In genomic region chr1:931380-932177, GRCh38 we compare ENCODE assay signal across 28 cellular contexts. TPM values are rescaled to one million over a fixed set of nuclear protein-coding genes. Genes with fewer than 3 reads are reported as not detected.
A peak's percentile ranks its signal among the peaks of the same experiment; 100 is the strongest.
DNase-seq lines count a peak whose midpoint lies in the region; ATAC-seq and TF ChIP-seq lines count a peak whose summit lies in the region.
"Had no signal": no experiment of that assay in that cellular context is flagged by ENCODE, and none has a peak within 500 bp of the region (broad histone marks: within the 10 kb centered on the region; RNA-seq: fewer than 3 reads in every experiment).

No MANE protein-coding gene starts in this region.

- no peak overlapping the region for H3K4me3 Mint-ChIP-seq in activated naive CD8-positive, alpha-beta T cell treated with anti-CD3 and anti-CD28 coated beads for 36 hours
- H3K4me3 Mint-ChIP-seq in activated naive CD8-positive, alpha-beta T cell treated with anti-CD3 and anti-CD28 coated beads, Interleukin-2, amount 50 U/mL, for 24 hours, result no peak overlapping the region
- H3K4me3 Mint-ChIP-seq: CD4-positive, alpha-beta memory T cell; HFFc6; IgD-negative memory B cell; natural killer cell; T-helper 1 cell treated with Interleukin-12 subunit alpha and Interleukin-12 subunit beta and Interleukin-4 antibody, amounts not matched to agents 30 μg/mL and 1 μg/mL, for 36 hours had no signal

- peaks cover 48% of the 10 kb centered on the region for H3K27me3 Mint-ChIP-seq in activated naive CD8-positive, alpha-beta T cell treated with anti-CD3 and anti-CD28 coated beads for 36 hours
- H3K27me3 Mint-ChIP-seq in activated naive CD8-positive, alpha-beta T cell treated with anti-CD3 and anti-CD28 coated beads, Interleukin-2, amount 50 U/mL, for 24 hours, result peaks cover 32% of the 10 kb centered on the region

- no peaks in the 10 kb centered on the region for H3K9me3 Mint-ChIP-seq in activated naive CD8-positive, alpha-beta T cell treated with anti-CD3 and anti-CD28 coated beads for 36 hours
- H3K9me3 Mint-ChIP-seq in activated naive CD8-positive, alpha-beta T cell treated with anti-CD3 and anti-CD28 coated beads, Interleukin-2, amount 50 U/mL, for 24 hours, result no peaks in the 10 kb centered on the region
- H3K9me3 Mint-ChIP-seq: activated naive CD4-positive, alpha-beta T cell treated with anti-CD3 and anti-CD28 coated beads, Interleukin-2, amount 50 U/mL, for 72 hours; CD4-positive, alpha-beta memory T cell; HFFc6; IgD-negative memory B cell; natural killer cell; T-helper 1 cell treated with Interleukin-12 subunit alpha and Interleukin-12 subunit beta and Interleukin-4 antibody, amounts not matched to agents 30 μg/mL and 1 μg/mL, for 36 hours had no signal

- peaks cover 3% of the 10 kb centered on the region for H3K4me1 Mint-ChIP-seq in activated naive CD8-positive, alpha-beta T cell treated with anti-CD3 and anti-CD28 coated beads for 36 hours
- H3K4me1 Mint-ChIP-seq in activated naive CD8-positive, alpha-beta T cell treated with anti-CD3 and anti-CD28 coated beads, Interleukin-2, amount 50 U/mL, for 24 hours, result peaks cover 2% of the 10 kb centered on the region

- H3K36me3 Mint-ChIP-seq in activated naive CD8-positive, alpha-beta T cell treated with anti-CD3 and anti-CD28 coated beads for 36 hours, result no peaks in the 10 kb centered on the region
- H3K36me3 Mint-ChIP-seq in activated naive CD8-positive, alpha-beta T cell treated with anti-CD3 and anti-CD28 coated beads, Interleukin-2, amount 50 U/mL, for 24 hours (ENCODE audit: low read depth), result no peaks in the 10 kb centered on the region
- H3K36me3 Mint-ChIP-seq: activated naive CD4-positive, alpha-beta T cell treated with anti-CD3 and anti-CD28 coated beads, Interleukin-2, amount 50 U/mL, for 72 hours; CD4-positive, alpha-beta memory T cell; IgD-negative memory B cell; natural killer cell had no signal

- no peak overlapping the region for H3K27ac ChIP-seq in substantia nigra (ENCODE audit: low read depth, low read length, poor library complexity, severe bottlenecking)
- H3K27ac ChIP-seq: ascending aorta, esophagus muscularis mucosa, left ventricle myocardium inferior, pancreas, thyroid gland had no signal

- H3K27ac Mint-ChIP-seq in activated naive CD8-positive, alpha-beta T cell treated with anti-CD3 and anti-CD28 coated beads for 36 hours, result peak overlapping the region; percentile 8
- H3K27ac Mint-ChIP-seq in activated naive CD8-positive, alpha-beta T cell treated with anti-CD3 and anti-CD28 coated beads, Interleukin-2, amount 50 U/mL, for 24 hours, result no peak overlapping the region
- H3K27ac Mint-ChIP-seq: activated naive CD4-positive, alpha-beta T cell treated with anti-CD3 and anti-CD28 coated beads, Interleukin-2, amount 50 U/mL, for 72 hours; CD4-positive, alpha-beta memory T cell; HFFc6; natural killer cell; T-helper 1 cell treated with Interleukin-12 subunit alpha and Interleukin-12 subunit beta and Interleukin-4 antibody, amounts not matched to agents 30 μg/mL and 1 μg/mL, for 36 hours had no signal

- peak; percentile 5 for TF ChIP-seq CTCF in cardiac fibroblast (IDR thresholded peaks at IDR 0.05; ENCODE audit: low read depth, low read length)

- no peak for DNase-seq in activated naive CD8-positive, alpha-beta T cell treated with anti-CD3 and anti-CD28 coated beads for 36 hours
- no peak for DNase-seq in activated naive CD8-positive, alpha-beta T cell treated with anti-CD3 and anti-CD28 coated beads, Interleukin-2, amount 50 U/mL, for 24 hours
- DNase-seq in NCI-H69 (lab: John Stamatoyannopoulos, UW), result peak; percentile 53
- DNase-seq in cardiac fibroblast (ENCODE audit: low read depth in 2 of 2), result no peak
- DNase-seq in retina, result peak; percentile 49
- DNase-seq in NCI-H146 (lab: John Stamatoyannopoulos, UW), result no peak
- no peak for DNase-seq in substantia nigra (lab: John Stamatoyannopoulos, UW)
- no peak for DNase-seq in GM19238 (ENCODE audit: insufficient read length, low spot score)
- DNase-seq: activated CD4-positive, alpha-beta T cell treated with anti-CD3 and anti-CD28 coated beads, Interleukin-2, amount 50 U/mL, for 1 hour; CD4-positive, alpha-beta memory T cell; HFFc6; hypothalamus; left ventricle myocardium inferior; midbrain; natural killer cell; NCI-H510A; pancreas; right cardiac atrium; stimulated activated CD4-positive, alpha-beta T cell treated with anti-CD3 and anti-CD28 coated beads, Interleukin-4, amount 100 ng/mL, for 1 hour; stimulated activated naive CD4-positive, alpha-beta T cell; thyroid gland had no signal

- ATAC-seq in activated naive CD8-positive, alpha-beta T cell treated with anti-CD3 and anti-CD28 coated beads, Interleukin-2, amount 50 U/mL, for 24 hours, result no peak
- ATAC-seq: activated naive CD4-positive, alpha-beta T cell treated with anti-CD3 and anti-CD28 coated beads, Interleukin-2, amount 50 U/mL, for 72 hours; natural killer cell; pancreas; right cardiac atrium had no signal

- no peak overlapping the region for H3K4me3 ChIP-seq in cardiac fibroblast (replicated peaks in 1 of 2; ENCODE audit: low read depth in 2 of 2, low read length in 2 of 2)
- H3K4me3 ChIP-seq: ascending aorta, esophagus muscularis mucosa, left ventricle myocardium inferior, pancreas, thyroid gland had no signal

RNA-seq across cellular contexts. Expression of gene SAMD11, which starts 7.9 kb away (rescaled TPM):
- total RNA-seq in activated naive CD8-positive, alpha-beta T cell treated with anti-CD3 and anti-CD28 coated beads for 36 hours, result not detected
- total RNA-seq: activated naive CD4-positive, alpha-beta T cell treated with anti-CD3 and anti-CD28 coated beads, Interleukin-2, amount 50 U/mL, for 72 hours; CD4-positive, alpha-beta memory T cell; MCF 10A; natural killer cell had no signal

RNA-seq across cellular contexts. Expression of gene NOC2L, which starts 27.5 kb away (rescaled TPM):
- 100 to 1,000 TPM; 176 to 185 TPM for total RNA-seq in activated naive CD8-positive, alpha-beta T cell treated with anti-CD3 and anti-CD28 coated beads for 36 hours

RNA-seq across cellular contexts. Expression of gene KLHL17, which starts 28.8 kb away (rescaled TPM):
- total RNA-seq in activated naive CD8-positive, alpha-beta T cell treated with anti-CD3 and anti-CD28 coated beads for 36 hours, result 10 to 100 TPM; 19.5 to 22.5 TPM

RNA-seq across cellular contexts. Expression of gene PLEKHN1, which starts 34.7 kb away (rescaled TPM):
- total RNA-seq in activated naive CD8-positive, alpha-beta T cell treated with anti-CD3 and anti-CD28 coated beads for 36 hours, result 1 to 10 TPM in 1 of 2 experiments, under 1 TPM in 1; 0.85 to 1.3 TPM
- total RNA-seq: ascending aorta, frontal cortex, left ventricle myocardium inferior had no signal

RNA-seq across cellular contexts. Expression of gene PERM1, which starts 50.3 kb away (rescaled TPM):
- total RNA-seq in activated naive CD8-positive, alpha-beta T cell treated with anti-CD3 and anti-CD28 coated beads for 36 hours, result not detected
- total RNA-seq: activated naive CD4-positive, alpha-beta T cell treated with anti-CD3 and anti-CD28 coated beads, Interleukin-2, amount 50 U/mL, for 72 hours; ascending aorta; CD4-positive, alpha-beta memory T cell; frontal cortex; MCF 10A; natural killer cell had no signal

Comparison
In these comparisons a context has a peak if more than half of its experiments do, and no peak if none do; other contexts are left out.
1. DNase-seq: peak in NCI-H69 (single experiment) and retina (single experiment); none in activated naive CD8-positive, alpha-beta T cell treated with anti-CD3 and anti-CD28 coated beads for 36 hours (single experiment), activated naive CD8-positive, alpha-beta T cell treated with anti-CD3 and anti-CD28 coated beads, Interleukin-2, amount 50 U/mL, for 24 hours (single experiment), cardiac fibroblast (0 of 2), NCI-H146 (single experiment), substantia nigra (0 of 49) and GM19238 (single experiment).